Comparison of ENCODE assay signal across 1 cellular context in genomic region chr19:1252221-1252817, GRCh38.
TF ChIP-seq lines count a peak whose summit lies in the region.

No MANE protein-coding gene starts in this region.

TF ChIP-seq in HepG2, 621 proteins besides CTCF, POLR2A, EP300 and RAD21 (continued from another document):
- peak; percentile 44; the same call in 1 of the 2 replicates for TF ChIP-seq ZBTB2 (CRISPR knock-in tag; IDR thresholded peaks at IDR 0.05; ENCODE audit: low read depth)
- no peak for TF ChIP-seq ZNF251 (CRISPR knock-in tag; IDR thresholded peaks at IDR 0.05)
- peak; percentile 53; the same call in 1 of the 2 replicates for TF ChIP-seq KDM2A (CRISPR knock-in tag; IDR thresholded peaks at IDR 0.05; ENCODE audit: borderline replicate concordance, low read depth)
- TF ChIP-seq BCL6 (CRISPR knock-in tag; IDR thresholded peaks at IDR 0.05), result peak; percentile 63
- TF ChIP-seq HNRNPL (IDR thresholded peaks at IDR 0.05; ENCODE audit: low read depth, low read length), result peak; percentile 57; the same call in 1 of the 2 replicates
- 0 out of 2 replicates have a peak, but pooled peaks have one; percentile 74 for TF ChIP-seq ZNF446 (CRISPR knock-in tag; IDR thresholded peaks at IDR 0.05)
- TF ChIP-seq FOXP4 (CRISPR knock-in tag; IDR thresholded peaks at IDR 0.05), result peak; percentile 61; the same call in 1 of the 2 replicates
- TF ChIP-seq PHF21A (CRISPR knock-in tag; IDR thresholded peaks at IDR 0.05), result peak; percentile 82
- TF ChIP-seq SPEN (CRISPR knock-in tag; IDR thresholded peaks at IDR 0.05; ENCODE audit: low read depth), result peak; percentile 74; the same call in 1 of the 2 replicates
- peak; percentile 39; the same call in 1 of the 2 replicates for TF ChIP-seq THAP11 (CRISPR knock-in tag; IDR thresholded peaks at IDR 0.05)
- 0 out of 2 replicates have a peak, but pooled peaks have one; percentile 33 for TF ChIP-seq ZNF710 (CRISPR knock-in tag; IDR thresholded peaks at IDR 0.05; ENCODE audit: borderline replicate concordance)
- TF ChIP-seq PATZ1 (CRISPR knock-in tag; IDR thresholded peaks at IDR 0.05), result peak; percentile 96
- TF ChIP-seq FOXO1 (CRISPR knock-in tag; IDR thresholded peaks at IDR 0.05), result no peak; the same call in 1 of the 2 replicates
- peak; percentile 58; the same call in 1 of the 2 replicates for TF ChIP-seq IKZF5 (CRISPR knock-in tag; IDR thresholded peaks at IDR 0.05)
- no peak for TF ChIP-seq ZNF75D (CRISPR knock-in tag; IDR thresholded peaks at IDR 0.05; ENCODE audit: borderline replicate concordance)
- no peak; the same call in 1 of the 2 replicates for TF ChIP-seq RXRA (CRISPR knock-in tag; IDR thresholded peaks at IDR 0.05)
- peak; percentile 76; the same call in 1 of the 2 replicates for TF ChIP-seq TCF7 (IDR thresholded peaks at IDR 0.05; ENCODE audit: low read depth)
- TF ChIP-seq LCORL (IDR thresholded peaks at IDR 0.05), result no peak
- TF ChIP-seq LCORL (CRISPR knock-in tag; IDR thresholded peaks at IDR 0.05), result peak; percentile 72; the same call in 1 of the 2 replicates
- TF ChIP-seq ARNT2 (CRISPR knock-in tag; IDR thresholded peaks at IDR 0.05; ENCODE audit: low read depth), result no peak; the same call in 1 of the 2 replicates
- 0 out of 2 replicates have a peak, but pooled peaks have one; percentile 13 for TF ChIP-seq ZNF431 (CRISPR knock-in tag; IDR thresholded peaks at IDR 0.05; ENCODE audit: borderline replicate concordance, low read depth)
- 0 out of 2 replicates have a peak, but pooled peaks have one; percentile 4 for TF ChIP-seq CREB1 (IDR thresholded peaks at IDR 0.05)
- peak; percentile 19; the same call in 1 of the 2 replicates for TF ChIP-seq CREB1 (CRISPR knock-in tag; IDR thresholded peaks at IDR 0.05)
- no peak for TF ChIP-seq ZIK1 (CRISPR knock-in tag; IDR thresholded peaks at IDR 0.05; ENCODE audit: borderline replicate concordance, low read depth)
- TF ChIP-seq KDM3A (CRISPR knock-in tag; IDR thresholded peaks at IDR 0.05; ENCODE audit: low read depth), result 0 out of 2 replicates have a peak, but pooled peaks have one; percentile 10
- peak; percentile 65; the same call in 1 of the 2 replicates for TF ChIP-seq ELF1 (CRISPR knock-in tag; IDR thresholded peaks at IDR 0.05)
- no peak for TF ChIP-seq AKAP8 (CRISPR knock-in tag; IDR thresholded peaks at IDR 0.05)
- no peak for TF ChIP-seq ELF4 (CRISPR knock-in tag; IDR thresholded peaks at IDR 0.05; ENCODE audit: borderline replicate concordance)
- peak; percentile 87 for TF ChIP-seq SAP130 (CRISPR knock-in tag; IDR thresholded peaks at IDR 0.05; ENCODE audit: low read depth)
- TF ChIP-seq NFYC (CRISPR knock-in tag; IDR thresholded peaks at IDR 0.05), result no peak
- TF ChIP-seq SOX5 (CRISPR knock-in tag; IDR thresholded peaks at IDR 0.05; ENCODE audit: borderline replicate concordance), result peak; percentile 83
- peak; percentile 42; the same call in 1 of the 2 replicates for TF ChIP-seq HDAC2 (CRISPR knock-in tag; IDR thresholded peaks at IDR 0.05)
- peak; percentile 73 for TF ChIP-seq ZNF639 (CRISPR knock-in tag; conservative IDR thresholded peaks at IDR 0.05)
- TF ChIP-seq PHF8 (CRISPR knock-in tag; IDR thresholded peaks at IDR 0.05), result peak; percentile 46
- TF ChIP-seq RBM39 (IDR thresholded peaks at IDR 0.05; ENCODE audit: low read depth, low read length, poor library complexity, severe bottlenecking), result peak; percentile 43
- TF ChIP-seq HNRNPLL (IDR thresholded peaks at IDR 0.05; ENCODE audit: low read depth, low read length, poor library complexity, severe bottlenecking), result peak; percentile 14
- TF ChIP-seq PBX3 (CRISPR knock-in tag; IDR thresholded peaks at IDR 0.05; ENCODE audit: borderline replicate concordance), result no peak
- TF ChIP-seq ZNF180 (CRISPR knock-in tag; IDR thresholded peaks at IDR 0.05; ENCODE audit: borderline replicate concordance, low read depth), result no peak
- peak; percentile 36; the same call in 1 of the 2 replicates for TF ChIP-seq MAZ (IDR thresholded peaks at IDR 0.05; ENCODE audit: borderline replicate concordance, low read depth, low read length)
- peak; percentile 90 for TF ChIP-seq MAZ (CRISPR knock-in tag; IDR thresholded peaks at IDR 0.05; ENCODE audit: low read depth)
- no peak for TF ChIP-seq TCF12 (IDR thresholded peaks at IDR 0.05)
- TF ChIP-seq TCF12 (CRISPR knock-in tag; IDR thresholded peaks at IDR 0.05), result peak; percentile 59; the same call in 1 of the 2 replicates
- TF ChIP-seq TEAD3 (CRISPR knock-in tag; optimal IDR thresholded peaks at IDR 0.05; ENCODE audit: borderline replicate concordance), result peak; percentile 37
- no peak for TF ChIP-seq ISX (CRISPR knock-in tag; conservative IDR thresholded peaks at IDR 0.05)
- no peak for TF ChIP-seq ZNF337 (CRISPR knock-in tag; IDR thresholded peaks at IDR 0.05; ENCODE audit: borderline replicate concordance, low read depth)
- peak; percentile 37; the same call in 1 of the 2 replicates for TF ChIP-seq ZNF709 (CRISPR knock-in tag; IDR thresholded peaks at IDR 0.05)
- TF ChIP-seq TAF15 (IDR thresholded peaks at IDR 0.05; ENCODE audit: low read depth, low read length, poor library complexity, severe bottlenecking), result peak; percentile 73
